1 cellular context compared by ENCODE assay signal in the genomic region with DNA sequence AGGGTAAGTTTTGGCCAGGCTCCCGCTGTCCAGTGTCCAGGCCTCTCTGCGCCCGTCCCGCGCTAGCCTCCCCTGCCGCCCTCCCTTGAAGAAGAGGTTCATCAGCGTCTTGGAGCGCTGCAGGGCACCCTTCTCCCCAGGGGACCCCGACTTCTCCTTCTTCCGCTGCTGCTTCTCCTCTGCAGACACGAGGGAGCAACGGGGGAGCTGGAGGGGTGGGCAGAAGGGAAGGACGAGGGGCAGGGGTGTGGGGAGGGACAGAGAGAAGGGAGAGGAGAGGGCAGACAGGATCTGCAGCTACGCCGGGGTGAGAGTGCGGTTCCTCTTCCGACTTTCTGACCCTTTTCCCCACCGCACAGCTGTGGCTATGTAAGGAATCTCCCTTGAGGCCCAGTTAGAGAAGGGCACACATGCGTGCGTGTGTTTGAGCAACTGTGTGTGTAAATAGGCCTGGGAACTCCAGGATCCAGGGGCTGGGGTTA.
TF ChIP-seq lines count a peak whose summit lies in the region.

No MANE protein-coding gene starts in this region.

TF ChIP-seq in K562, 482 proteins besides CTCF, POLR2A, EP300 and RAD21:
- TF ChIP-seq NR1H2 (CRISPR knock-in tag; IDR thresholded peaks at IDR 0.05) (no peak), ZFP36 (IDR thresholded peaks at IDR 0.05; ENCODE audit: low read depth, low read length, partially characterized antibody) (no peak), SMARCB1 (IDR thresholded peaks at IDR 0.05; ENCODE audit: insufficient read length, low read depth) (no peak), ZNF24 (IDR thresholded peaks at IDR 0.05) (no peak), CAMTA2 (CRISPR knock-in tag; conservative IDR thresholded peaks at IDR 0.05) (no peak), MLLT1 (IDR thresholded peaks at IDR 0.05) (no peak), TEAD2 (tag; IDR thresholded peaks at IDR 0.05) (no peak), ZNF561 (CRISPR knock-in tag; conservative IDR thresholded peaks at IDR 0.05) (no peak), CHD2 (IDR thresholded peaks at IDR 0.05; ENCODE audit: low read depth, low read length) (no peak), BRF2 (IDR thresholded peaks at IDR 0.05; ENCODE audit: borderline replicate concordance, insufficient read depth, insufficient read length) (no peak), TFAM (CRISPR knock-in tag; conservative IDR thresholded peaks at IDR 0.05) (no peak)
